Comparison of ENCODE assay signal across 17 cellular contexts in the genomic region with DNA sequence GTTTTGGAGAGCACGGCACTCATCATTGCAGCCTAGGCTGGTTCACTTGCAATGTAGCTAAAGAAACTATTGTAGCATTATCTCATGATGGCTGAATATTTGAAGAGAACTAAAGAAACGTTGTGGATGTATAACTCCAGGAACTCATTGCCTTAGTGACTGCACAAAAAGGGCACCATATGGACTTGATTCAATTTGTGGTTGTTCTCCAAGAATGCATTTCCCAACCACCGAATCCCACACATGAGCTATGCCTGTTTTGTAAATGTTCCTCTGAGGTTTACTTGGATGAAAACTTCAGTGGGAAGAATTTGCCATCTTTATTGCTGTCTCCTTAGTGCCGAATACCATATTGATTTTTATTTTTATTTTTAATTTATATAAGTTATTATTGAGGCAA. TPM values are rescaled to one million over a fixed set of nuclear protein-coding genes. Genes with fewer than 3 reads are reported as not detected.
DNase-seq lines count a peak whose midpoint lies in the region; FAIRE-seq and TF ChIP-seq lines count a peak whose summit lies in the region.
"Had no signal": no experiment of that assay in that cellular context is flagged by ENCODE, and none has a peak within 500 bp of the region (broad histone marks: within the 10 kb centered on the region; RNA-seq: fewer than 3 reads in every experiment).

No MANE protein-coding gene starts in this region.

- TF ChIP-seq CTCF in foreskin fibroblast (IDR thresholded peaks at IDR 0.05; ENCODE audit: low read depth, low read length), result no peak

- no peaks in the 10 kb centered on the region for H3K36me3 ChIP-seq in MG63
- H3K36me3 ChIP-seq: SJSA1 had no signal

- H3K9me3 ChIP-seq in MG63, result no peaks in the 10 kb centered on the region; the same call in 1 of the 2 replicates
- H3K9me3 ChIP-seq: SJSA1 had no signal

- DNase-seq in Ammon's horn (ENCODE audit: low spot score) (peak; percentile 51), M059J (ENCODE audit: low read depth) (peak; percentile 4), dedifferentiated amniotic fluid mesenchymal stem cell (ENCODE audit: extremely low spot score) (peak; percentile 58), foreskin fibroblast (peak; percentile 9 to 70), retina (no peak), MG63 (no peak), frontal cortex (ENCODE audit: low spot score in 2 of 2) (no peak)
- no peak for DNase-seq in stimulated activated CD4-positive, alpha-beta T cell treated with anti-CD3 and anti-CD28 coated beads, Interleukin-2, amount 100 ng/mL, for 48 hours
- DNase-seq: ACHN; NCI-H1092; NCI-H1694; NCI-H69; NK-92 treated with Interleukin-12 subunit alpha and Interleukin-12 subunit beta, amount 100 ng/mL, for 24 hours had no signal

- no peak for FAIRE-seq in frontal cortex (lab: Jason Lieb, UNC)
- FAIRE-seq: GM12892, GM19239, K562 had no signal

- no peaks in the 10 kb centered on the region for H3K27me3 ChIP-seq in MG63
- H3K27me3 ChIP-seq: SJSA1 had no signal

- no peak overlapping the region for H3K4me3 ChIP-seq in foreskin fibroblast (ENCODE audit: low read depth in 1 of 2, low read length in 2 of 2)
- no peak overlapping the region for H3K4me3 ChIP-seq in MG63
- H3K4me3 ChIP-seq: K562, SJSA1 had no signal

RNA-seq across cellular contexts. Expression of gene DOK6, which starts 43.5 kb away (rescaled TPM):
- total RNA-seq in M059J (2014; rRNA removed; shearing (Covaris generic)), result 0.52 and 12.0 TPM in 2 replicates
- total RNA-seq in MG63 (2014; rRNA removed; shearing (Covaris generic); ENCODE audit: low replicate concordance), result 11.2 and 11.6 TPM in 2 replicates
- 68.1 TPM for total RNA-seq in frontal cortex
- total RNA-seq: K562, SJSA1 had no signal

Comparison
In these comparisons a context has a peak if more than half of its experiments do, and no peak if none do; other contexts are left out.
1. DNase-seq: peak in Ammon's horn (single experiment), M059J (single experiment), dedifferentiated amniotic fluid mesenchymal stem cell (single experiment) and foreskin fibroblast (2 of 2); none in stimulated activated CD4-positive, alpha-beta T cell treated with anti-CD3 and anti-CD28 coated beads, Interleukin-2, amount 100 ng/mL, for 48 hours (0 of 2), retina (single experiment), MG63 (single experiment) and frontal cortex (0 of 2).